Comparison of ENCODE assay signal across 1 cellular context in the genomic region with DNA sequence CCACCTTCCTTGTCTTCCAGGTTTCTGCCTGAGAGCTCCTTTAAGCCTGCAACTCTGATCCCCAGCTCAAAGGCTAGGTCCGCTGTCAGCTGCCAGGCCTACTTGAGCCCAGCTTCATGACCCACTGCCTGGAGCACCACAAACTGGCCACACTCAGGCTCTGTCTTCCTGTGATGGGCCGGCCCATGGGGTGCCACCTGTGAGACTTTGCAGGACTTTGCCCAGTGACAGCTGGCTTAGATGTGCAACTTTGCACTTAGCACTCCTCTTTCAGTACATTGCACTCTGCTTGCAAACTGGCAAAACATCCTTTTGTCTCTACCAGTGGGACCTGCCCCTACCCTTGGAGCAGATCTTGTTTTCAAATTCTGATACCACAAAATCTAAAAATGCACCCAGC.
TF ChIP-seq lines count a peak whose summit lies in the region.

No MANE protein-coding gene starts in this region.

TF ChIP-seq in HepG2, 621 proteins besides CTCF, POLR2A, EP300 and RAD21 (continued from another document):
- 0 out of 2 replicates have a peak, but pooled peaks have one; percentile 32 for TF ChIP-seq ZNF747 (CRISPR knock-in tag; IDR thresholded peaks at IDR 0.05; ENCODE audit: borderline replicate concordance)
- TF ChIP-seq GATAD2A (CRISPR knock-in tag; IDR thresholded peaks at IDR 0.05) = peak; percentile 56
- 0 out of 2 replicates have a peak, but pooled peaks have one; percentile 44 for TF ChIP-seq MEIS2 (CRISPR knock-in tag; IDR thresholded peaks at IDR 0.05)
- 0 out of 2 replicates have a peak, but pooled peaks have one; percentile 61 for TF ChIP-seq ZMYM4 (CRISPR knock-in tag; IDR thresholded peaks at IDR 0.05)
- no peak for TF ChIP-seq U2AF1 (optimal IDR thresholded peaks at IDR 0.05; ENCODE audit: low read depth, low read length)
- TF ChIP-seq SOX6 (IDR thresholded peaks at IDR 0.05) = no peak
- peak; percentile 45; the same call in 1 of the 2 replicates for TF ChIP-seq SOX6 (CRISPR knock-in tag; IDR thresholded peaks at IDR 0.05)
- no peak for TF ChIP-seq SMAD3 (CRISPR knock-in tag; IDR thresholded peaks at IDR 0.05)
- TF ChIP-seq SAP130 (CRISPR knock-in tag; IDR thresholded peaks at IDR 0.05; ENCODE audit: low read depth) = 0 out of 2 replicates have a peak, but pooled peaks have one; percentile 15
- peak; percentile 50; the same call in 1 of the 2 replicates for TF ChIP-seq PHF21A (CRISPR knock-in tag; IDR thresholded peaks at IDR 0.05)
- TF ChIP-seq ZNF263 (CRISPR knock-in tag; IDR thresholded peaks at IDR 0.05) = peak; percentile 60
- TF ChIP-seq ZNF121 (CRISPR knock-in tag; IDR thresholded peaks at IDR 0.05) = 0 out of 2 replicates have a peak, but pooled peaks have one; percentile 22
- TF ChIP-seq, protein P1, sequence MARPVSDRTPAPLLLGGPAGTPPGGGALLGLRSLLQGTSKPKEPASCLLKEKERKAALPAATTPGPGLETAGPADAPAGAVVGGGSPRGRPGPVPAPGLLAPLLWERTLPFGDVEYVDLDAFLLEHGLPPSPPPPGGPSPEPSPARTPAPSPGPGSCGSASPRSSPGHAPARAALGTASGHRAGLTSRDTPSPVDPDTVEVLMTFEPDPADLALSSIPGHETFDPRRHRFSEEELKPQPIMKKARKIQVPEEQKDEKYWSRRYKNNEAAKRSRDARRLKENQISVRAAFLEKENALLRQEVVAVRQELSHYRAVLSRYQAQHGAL (CRISPR knock-in tag; IDR thresholded peaks at IDR 0.05; ENCODE audit: not compliant biosample characterization) = no peak
- no peak for TF ChIP-seq ZFP82 (CRISPR knock-in tag; IDR thresholded peaks at IDR 0.05; ENCODE audit: borderline replicate concordance)
- TF ChIP-seq, protein P2, sequence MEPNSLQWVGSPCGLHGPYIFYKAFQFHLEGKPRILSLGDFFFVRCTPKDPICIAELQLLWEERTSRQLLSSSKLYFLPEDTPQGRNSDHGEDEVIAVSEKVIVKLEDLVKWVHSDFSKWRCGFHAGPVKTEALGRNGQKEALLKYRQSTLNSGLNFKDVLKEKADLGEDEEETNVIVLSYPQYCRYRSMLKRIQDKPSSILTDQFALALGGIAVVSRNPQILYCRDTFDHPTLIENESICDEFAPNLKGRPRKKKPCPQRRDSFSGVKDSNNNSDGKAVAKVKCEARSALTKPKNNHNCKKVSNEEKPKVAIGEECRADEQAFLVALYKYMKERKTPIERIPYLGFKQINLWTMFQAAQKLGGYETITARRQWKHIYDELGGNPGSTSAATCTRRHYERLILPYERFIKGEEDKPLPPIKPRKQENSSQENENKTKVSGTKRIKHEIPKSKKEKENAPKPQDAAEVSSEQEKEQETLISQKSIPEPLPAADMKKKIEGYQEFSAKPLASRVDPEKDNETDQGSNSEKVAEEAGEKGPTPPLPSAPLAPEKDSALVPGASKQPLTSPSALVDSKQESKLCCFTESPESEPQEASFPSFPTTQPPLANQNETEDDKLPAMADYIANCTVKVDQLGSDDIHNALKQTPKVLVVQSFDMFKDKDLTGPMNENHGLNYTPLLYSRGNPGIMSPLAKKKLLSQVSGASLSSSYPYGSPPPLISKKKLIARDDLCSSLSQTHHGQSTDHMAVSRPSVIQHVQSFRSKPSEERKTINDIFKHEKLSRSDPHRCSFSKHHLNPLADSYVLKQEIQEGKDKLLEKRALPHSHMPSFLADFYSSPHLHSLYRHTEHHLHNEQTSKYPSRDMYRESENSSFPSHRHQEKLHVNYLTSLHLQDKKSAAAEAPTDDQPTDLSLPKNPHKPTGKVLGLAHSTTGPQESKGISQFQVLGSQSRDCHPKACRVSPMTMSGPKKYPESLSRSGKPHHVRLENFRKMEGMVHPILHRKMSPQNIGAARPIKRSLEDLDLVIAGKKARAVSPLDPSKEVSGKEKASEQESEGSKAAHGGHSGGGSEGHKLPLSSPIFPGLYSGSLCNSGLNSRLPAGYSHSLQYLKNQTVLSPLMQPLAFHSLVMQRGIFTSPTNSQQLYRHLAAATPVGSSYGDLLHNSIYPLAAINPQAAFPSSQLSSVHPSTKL (CRISPR knock-in tag; IDR thresholded peaks at IDR 0.05) = 0 out of 2 replicates have a peak, but pooled peaks have one; percentile 30
- 0 out of 2 replicates have a peak, but pooled peaks have one; percentile 26 for TF ChIP-seq GFI1 (CRISPR knock-in tag; IDR thresholded peaks at IDR 0.05; ENCODE audit: borderline replicate concordance)
- TF ChIP-seq ISL2 (CRISPR knock-in tag; IDR thresholded peaks at IDR 0.05) = 0 out of 2 replicates have a peak, but pooled peaks have one; percentile 33
- TF ChIP-seq TBX2 (CRISPR knock-in tag; IDR thresholded peaks at IDR 0.05; ENCODE audit: borderline replicate concordance) = peak; percentile 63; the same call in 1 of the 2 replicates
- 0 out of 2 replicates have a peak, but pooled peaks have one; percentile 15 for TF ChIP-seq ZMYM2 (CRISPR knock-in tag; IDR thresholded peaks at IDR 0.05)
- TF ChIP-seq, protein P3, sequence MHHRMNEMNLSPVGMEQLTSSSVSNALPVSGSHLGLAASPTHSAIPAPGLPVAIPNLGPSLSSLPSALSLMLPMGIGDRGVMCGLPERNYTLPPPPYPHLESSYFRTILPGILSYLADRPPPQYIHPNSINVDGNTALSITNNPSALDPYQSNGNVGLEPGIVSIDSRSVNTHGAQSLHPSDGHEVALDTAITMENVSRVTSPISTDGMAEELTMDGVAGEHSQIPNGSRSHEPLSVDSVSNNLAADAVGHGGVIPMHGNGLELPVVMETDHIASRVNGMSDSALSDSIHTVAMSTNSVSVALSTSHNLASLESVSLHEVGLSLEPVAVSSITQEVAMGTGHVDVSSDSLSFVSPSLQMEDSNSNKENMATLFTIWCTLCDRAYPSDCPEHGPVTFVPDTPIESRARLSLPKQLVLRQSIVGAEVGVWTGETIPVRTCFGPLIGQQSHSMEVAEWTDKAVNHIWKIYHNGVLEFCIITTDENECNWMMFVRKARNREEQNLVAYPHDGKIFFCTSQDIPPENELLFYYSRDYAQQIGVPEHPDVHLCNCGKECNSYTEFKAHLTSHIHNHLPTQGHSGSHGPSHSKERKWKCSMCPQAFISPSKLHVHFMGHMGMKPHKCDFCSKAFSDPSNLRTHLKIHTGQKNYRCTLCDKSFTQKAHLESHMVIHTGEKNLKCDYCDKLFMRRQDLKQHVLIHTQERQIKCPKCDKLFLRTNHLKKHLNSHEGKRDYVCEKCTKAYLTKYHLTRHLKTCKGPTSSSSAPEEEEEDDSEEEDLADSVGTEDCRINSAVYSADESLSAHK (CRISPR knock-in tag; IDR thresholded peaks at IDR 0.05; ENCODE audit: borderline replicate concordance) = no peak
- no peak for TF ChIP-seq RFX5 (IDR thresholded peaks at IDR 0.05; ENCODE audit: low read depth, low read length)
